24 cellular contexts compared by ENCODE assay signal in genomic region chr2:129255610-129256313, GRCh38.
DNase-seq lines count a peak whose midpoint lies in the region; ATAC-seq and TF ChIP-seq lines count a peak whose summit lies in the region.
"Had no signal": no experiment of that assay in that cellular context is flagged by ENCODE, and none has a peak within 500 bp of the region (broad histone marks: within the 10 kb centered on the region; RNA-seq: fewer than 3 reads in every experiment).

No MANE protein-coding gene starts in this region.

- H3K27me3 ChIP-seq in RWPE2 (ENCODE audit: insufficient read depth, poor library complexity, severe bottlenecking) = no peaks in the 10 kb centered on the region
- H3K27me3 ChIP-seq: Peyer's patch had no signal

- H3K27ac Mint-ChIP-seq in activated naive CD4-positive, alpha-beta T cell treated with anti-CD3 and anti-CD28 coated beads, Interleukin-2, amount 50 U/mL, for 72 hours = no peak overlapping the region
- no peak overlapping the region for H3K27ac Mint-ChIP-seq in stimulated activated effector memory CD8-positive, alpha-beta T cell treated with anti-CD3 and anti-CD28 coated beads, Interleukin-12 subunit alpha, Interleukin-12 subunit beta, amount 100 ng/mL, for 72 hours
- H3K27ac Mint-ChIP-seq: CD4-positive, alpha-beta T cell; GM23338 had no signal

- H3K36me3 ChIP-seq in RWPE2 (ENCODE audit: low read depth) = no peaks in the 10 kb centered on the region
- H3K36me3 ChIP-seq: Peyer's patch had no signal

- no peak for DNase-seq in activated naive CD4-positive, alpha-beta T cell treated with anti-CD3 and anti-CD28 coated beads, Interleukin-2, amount 50 U/mL, for 72 hours (ENCODE audit: low spot score in 2 of 2)
- DNase-seq in activated naive CD4-positive, alpha-beta T cell treated with Interleukin-2 at 50 U/mL for 16 hours = no peak
- no peak for DNase-seq in RWPE2 (ENCODE audit: low spot score)
- DNase-seq in epithelial cell of esophagus (ENCODE audit: low read depth) = peak; percentile 57
- DNase-seq in stimulated activated effector memory CD8-positive, alpha-beta T cell treated with anti-CD3 and anti-CD28 coated beads, Interleukin-12 subunit alpha, Interleukin-12 subunit beta, amount 100 ng/mL, for 72 hours (ENCODE audit: low spot score in 2 of 2) = no peak
- DNase-seq in T1000 (lab: John Stamatoyannopoulos, UW) = no peak
- DNase-seq: Caco-2; CD4-positive, alpha-beta T cell; DMS153; GDM1; KG1; MV-4-11; NCI-H1417; NCI-H187; NCI-H2107; NCI-H510A; NCI-H748 treated with DMSO at 0.1 percent for 48 hours; NK-92 treated with Interleukin-12 subunit alpha and Interleukin-12 subunit beta, amount 100 ng/mL, for 24 hours; Peyer's patch; Right ventricle myocardium superior had no signal

- H3K36me3 Mint-ChIP-seq in activated naive CD4-positive, alpha-beta T cell treated with anti-CD3 and anti-CD28 coated beads, Interleukin-2, amount 50 U/mL, for 72 hours = peaks cover 4 to 16% of the 10 kb centered on the region in 2 donors
- H3K36me3 Mint-ChIP-seq in stimulated activated effector memory CD8-positive, alpha-beta T cell treated with anti-CD3 and anti-CD28 coated beads, Interleukin-12 subunit alpha, Interleukin-12 subunit beta, amount 100 ng/mL, for 72 hours = no peaks in the 10 kb centered on the region

- no peaks in the 10 kb centered on the region for H3K4me1 Mint-ChIP-seq in stimulated activated effector memory CD8-positive, alpha-beta T cell treated with anti-CD3 and anti-CD28 coated beads, Interleukin-12 subunit alpha, Interleukin-12 subunit beta, amount 100 ng/mL, for 72 hours

- ATAC-seq in activated naive CD4-positive, alpha-beta T cell treated with anti-CD3 and anti-CD28 coated beads, Interleukin-2, amount 50 U/mL, for 72 hours = peak; percentile 61 to 80
- ATAC-seq in RWPE2 (ENCODE audit: low read depth) (peak; percentile 27; the same call in 1 of the 3 replicates), HG02840 (IDR thresholded peaks at IDR 0.05; ENCODE audit: low FRiP score, unreplicated experiment) (no peak)
- peak; percentile 59 for ATAC-seq in stimulated activated effector memory CD8-positive, alpha-beta T cell treated with anti-CD3 and anti-CD28 coated beads, Interleukin-12 subunit alpha, Interleukin-12 subunit beta, amount 100 ng/mL, for 72 hours
- ATAC-seq: A549, GM23338, HCT116 had no signal

- no peaks in the 10 kb centered on the region for H3K9me3 ChIP-seq in RWPE2 (ENCODE audit: severe bottlenecking)
- H3K9me3 ChIP-seq: Caco-2 had no signal

- H3K27ac ChIP-seq in RWPE2 (ENCODE audit: poor library complexity, severe bottlenecking) = no peak overlapping the region
- H3K27ac ChIP-seq: A549, Peyer's patch had no signal

- H3K4me3 ChIP-seq in RWPE2 (ENCODE audit: severe bottlenecking) (no peak overlapping the region), epithelial cell of esophagus (ENCODE audit: low read length) (no peak overlapping the region)
- H3K4me3 ChIP-seq: A549, GM23338, Peyer's patch had no signal

- TF ChIP-seq CTCF in RWPE2 (IDR thresholded peaks at IDR 0.05; ENCODE audit: poor library complexity, severe bottlenecking) = no peak
- no peak for TF ChIP-seq CTCF in epithelial cell of esophagus (IDR thresholded peaks at IDR 0.05; ENCODE audit: insufficient read depth, low read depth, low read length, missing control alignments)

- no peak overlapping the region for H3K4me3 Mint-ChIP-seq in stimulated activated effector memory CD8-positive, alpha-beta T cell treated with anti-CD3 and anti-CD28 coated beads, Interleukin-12 subunit alpha, Interleukin-12 subunit beta, amount 100 ng/mL, for 72 hours
- H3K4me3 Mint-ChIP-seq: CD4-positive, alpha-beta T cell; GM23338 had no signal

- no peaks in the 10 kb centered on the region for H3K4me1 ChIP-seq in RWPE2 (ENCODE audit: insufficient read depth, poor library complexity, severe bottlenecking)
- H3K4me1 ChIP-seq: A549, Caco-2, Peyer's patch had no signal

- peaks cover 28 to 32% of the 10 kb centered on the region in 2 donors for H3K9me3 Mint-ChIP-seq in activated naive CD4-positive, alpha-beta T cell treated with anti-CD3 and anti-CD28 coated beads, Interleukin-2, amount 50 U/mL, for 72 hours
- peaks cover 19% of the 10 kb centered on the region for H3K9me3 Mint-ChIP-seq in stimulated activated effector memory CD8-positive, alpha-beta T cell treated with anti-CD3 and anti-CD28 coated beads, Interleukin-12 subunit alpha, Interleukin-12 subunit beta, amount 100 ng/mL, for 72 hours
